ENCODE assay signal across 10 cellular contexts in genomic region chr7:104643587-104644217, GRCh38.
DNase-seq lines count a peak whose midpoint lies in the region; ATAC-seq and TF ChIP-seq lines count a peak whose summit lies in the region.
"Had no signal": no experiment of that assay in that cellular context is flagged by ENCODE, and none has a peak within 500 bp of the region (broad histone marks: within the 10 kb centered on the region; RNA-seq: fewer than 3 reads in every experiment).

No MANE protein-coding gene starts in this region.

- H3K4me1 ChIP-seq in HAP-1, result no peaks in the 10 kb centered on the region

- no peaks in the 10 kb centered on the region for H3K36me3 Mint-ChIP-seq in activated T-helper 1 cell treated with anti-CD3 and anti-CD28 coated beads, Interleukin-12 subunit alpha, Interleukin-12 subunit beta, Interleukin-2, Interleukin-4 antibody, amounts not matched to agents 30 ng/mL and 10 ng/mL and 1 ng/mL, durations not matched to agents 14 hours and 24 hours and 36 hours (ENCODE audit: low read depth)
- H3K36me3 Mint-ChIP-seq: activated naive CD8-positive, alpha-beta T cell treated with anti-CD3 and anti-CD28 coated beads, Interleukin-2, amount 10 ng/mL, durations not matched to agents 7 days and 5 days had no signal

- intact Hi-C loops in activated T-helper 1 cell treated with anti-CD3 and anti-CD28 coated beads, Interleukin-12 subunit alpha, Interleukin-12 subunit beta, Interleukin-2, Interleukin-4 antibody, amounts not matched to agents 30 ng/mL and 10 ng/mL and 1 ng/mL, durations not matched to agents 14 hours and 24 hours and 36 hours (cut with micrococcal nuclease), result loop anchor here (1.0 to 2.0 kb wide), 2 partner anchors 205 to 275 kb away; no protein-coding TSS in a partner anchor
- intact Hi-C loops in posterior vena cava (cut with DNase I), result no loop called here

- H3K27me3 ChIP-seq in BJ (ENCODE audit: control insufficient read depth, insufficient read depth, low read length), result no peaks in the 10 kb centered on the region
- H3K27me3 ChIP-seq in HAP-1 (ENCODE audit: low read depth), result 0 out of 2 replicates have a peak, but pooled peaks cover 2% of the 10 kb centered on the region

- no peaks in the 10 kb centered on the region for H3K9me3 Mint-ChIP-seq in activated T-helper 1 cell treated with anti-CD3 and anti-CD28 coated beads, Interleukin-12 subunit alpha, Interleukin-12 subunit beta, Interleukin-2, Interleukin-4 antibody, amounts not matched to agents 30 ng/mL and 10 ng/mL and 1 ng/mL, durations not matched to agents 14 hours and 24 hours and 36 hours
- H3K9me3 Mint-ChIP-seq: activated naive CD8-positive, alpha-beta T cell treated with anti-CD3 and anti-CD28 coated beads, Interleukin-2, amount 10 ng/mL, durations not matched to agents 7 days and 5 days; stimulated activated naive CD8-positive, alpha-beta T cell treated with anti-CD3 and anti-CD28 coated beads, Interleukin-15, Interleukin-2, amounts not matched to agents 100 ng/mL and 50 ng/mL, for 24 hours had no signal

- CTCF ChIA-PET in BJ (lab: Yijun Ruan, JAX), result interaction anchor here (0.8 to 2.5 kb wide), 8 partner anchors 9 to 275 kb away, joined by 3 to 18 read pairs (median 4); no protein-coding TSS in a partner anchor

- no peaks in the 10 kb centered on the region for H3K36me3 ChIP-seq in BJ (ENCODE audit: control insufficient read depth, insufficient read depth, low read length)
- H3K36me3 ChIP-seq in HAP-1 (replicated peaks), result no peaks in the 10 kb centered on the region

- no peaks in the 10 kb centered on the region for H3K4me1 Mint-ChIP-seq in activated T-helper 1 cell treated with anti-CD3 and anti-CD28 coated beads, Interleukin-12 subunit alpha, Interleukin-12 subunit beta, Interleukin-2, Interleukin-4 antibody, amounts not matched to agents 30 ng/mL and 10 ng/mL and 1 ng/mL, durations not matched to agents 14 hours and 24 hours and 36 hours (ENCODE audit: low read depth)
- H3K4me1 Mint-ChIP-seq: activated naive CD8-positive, alpha-beta T cell treated with anti-CD3 and anti-CD28 coated beads, Interleukin-2, amount 10 ng/mL, durations not matched to agents 7 days and 5 days had no signal

- DNase-seq in BJ (ENCODE audit: low read depth) (no peak), HAP-1 (ENCODE audit: low spot score in 2 of 2) (peak; percentile 8 to 37), iris pigment epithelial cell (ENCODE audit: low read depth) (peak; percentile 15), posterior vena cava (ENCODE audit: low spot score) (no peak), CD1c-positive myeloid dendritic cell (ENCODE audit: extremely low spot score) (no peak), cerebellar nuclear complex (lab: John Stamatoyannopoulos, UW) (no peak)
- DNase-seq in activated T-helper 1 cell treated with anti-CD3 and anti-CD28 coated beads, Interleukin-12 subunit alpha, Interleukin-12 subunit beta, Interleukin-2, Interleukin-4 antibody, amounts not matched to agents 30 ng/mL and 10 ng/mL and 1 ng/mL, durations not matched to agents 14 hours and 24 hours and 36 hours (ENCODE audit: low spot score), result no peak
- DNase-seq: activated naive CD8-positive, alpha-beta T cell treated with anti-CD3 and anti-CD28 coated beads, Interleukin-2, amount 10 ng/mL, durations not matched to agents 7 days and 5 days had no signal

- no peak overlapping the region for H3K27ac Mint-ChIP-seq in activated T-helper 1 cell treated with anti-CD3 and anti-CD28 coated beads, Interleukin-12 subunit alpha, Interleukin-12 subunit beta, Interleukin-2, Interleukin-4 antibody, amounts not matched to agents 30 ng/mL and 10 ng/mL and 1 ng/mL, durations not matched to agents 14 hours and 24 hours and 36 hours
- H3K27ac Mint-ChIP-seq: activated naive CD8-positive, alpha-beta T cell treated with anti-CD3 and anti-CD28 coated beads, Interleukin-2, amount 10 ng/mL, durations not matched to agents 7 days and 5 days; stimulated activated naive CD8-positive, alpha-beta T cell treated with anti-CD3 and anti-CD28 coated beads, Interleukin-15, Interleukin-2, amounts not matched to agents 100 ng/mL and 50 ng/mL, for 24 hours had no signal

- H3K4me3 Mint-ChIP-seq in activated T-helper 1 cell treated with anti-CD3 and anti-CD28 coated beads, Interleukin-12 subunit alpha, Interleukin-12 subunit beta, Interleukin-2, Interleukin-4 antibody, amounts not matched to agents 30 ng/mL and 10 ng/mL and 1 ng/mL, durations not matched to agents 14 hours and 24 hours and 36 hours, result no peak overlapping the region
- H3K4me3 Mint-ChIP-seq: activated naive CD8-positive, alpha-beta T cell treated with anti-CD3 and anti-CD28 coated beads, Interleukin-2, amount 10 ng/mL, durations not matched to agents 7 days and 5 days; stimulated activated naive CD8-positive, alpha-beta T cell treated with anti-CD3 and anti-CD28 coated beads, Interleukin-15, Interleukin-2, amounts not matched to agents 100 ng/mL and 50 ng/mL, for 24 hours had no signal

- POLR2A ChIA-PET in BJ (lab: Charles Lee), result no interaction called here

- H3K9me3 ChIP-seq in HAP-1, result no peaks in the 10 kb centered on the region

- peak; percentile 53 for TF ChIP-seq CTCF in BJ (IDR thresholded peaks at IDR 0.05; ENCODE audit: insufficient read depth, low read depth, low read length)

- H3K27me3 Mint-ChIP-seq in activated T-helper 1 cell treated with anti-CD3 and anti-CD28 coated beads, Interleukin-12 subunit alpha, Interleukin-12 subunit beta, Interleukin-2, Interleukin-4 antibody, amounts not matched to agents 30 ng/mL and 10 ng/mL and 1 ng/mL, durations not matched to agents 14 hours and 24 hours and 36 hours (ENCODE audit: insufficient read depth), result no peaks in the 10 kb centered on the region

- peak; percentile 78 for ATAC-seq in SK-N-SH treated with all-trans-retinoic acid at 6 μM for 48 hours

- in situ Hi-C loops in HAP-1 (cut with MboI; ENCODE audit: low sequenced_read_pairs), result no loop called here

- H3K4me3 ChIP-seq in BJ (ENCODE audit: low read depth, low read length) (no peak overlapping the region), HAP-1 (no peak overlapping the region)

TF ChIP-seq in SK-N-SH treated with all-trans-retinoic acid at 6 μM for 48 hours, 23 proteins besides CTCF, POLR2A, EP300 and RAD21:
- TF ChIP-seq ARNTL (CRISPR knock-in tag; IDR thresholded peaks at IDR 0.05; ENCODE audit: borderline replicate concordance, low read depth) (no peak), BACH2 (CRISPR knock-in tag; IDR thresholded peaks at IDR 0.05; ENCODE audit: borderline replicate concordance) (no peak), TOX (CRISPR knock-in tag; IDR thresholded peaks at IDR 0.05; ENCODE audit: borderline replicate concordance) (no peak), POU6F1 (CRISPR knock-in tag; IDR thresholded peaks at IDR 0.05; ENCODE audit: borderline replicate concordance, low read depth) (no peak), CSDC2 (CRISPR knock-in tag; IDR thresholded peaks at IDR 0.05) (no peak), ZNF70 (CRISPR knock-in tag; IDR thresholded peaks at IDR 0.05) (no peak), ESRRG (CRISPR knock-in tag; IDR thresholded peaks at IDR 0.05) (no peak), TCF4 (CRISPR knock-in tag; IDR thresholded peaks at IDR 0.05; ENCODE audit: borderline replicate concordance) (no peak)

Comparison
In these comparisons a context has a peak if more than half of its experiments do, and no peak if none do; other contexts are left out.
1. DNase-seq: peak in HAP-1 (2 of 2) and iris pigment epithelial cell (single experiment); none in BJ (single experiment), activated T-helper 1 cell treated with anti-CD3 and anti-CD28 coated beads, Interleukin-12 subunit alpha, Interleukin-12 subunit beta, Interleukin-2, Interleukin-4 antibody, amounts not matched to agents 30 ng/mL and 10 ng/mL and 1 ng/mL, durations not matched to agents 14 hours and 24 hours and 36 hours (single experiment), posterior vena cava (single experiment), CD1c-positive myeloid dendritic cell (single experiment) and cerebellar nuclear complex (0 of 2).